35 cellular contexts compared by ENCODE assay signal in the genomic region with DNA sequence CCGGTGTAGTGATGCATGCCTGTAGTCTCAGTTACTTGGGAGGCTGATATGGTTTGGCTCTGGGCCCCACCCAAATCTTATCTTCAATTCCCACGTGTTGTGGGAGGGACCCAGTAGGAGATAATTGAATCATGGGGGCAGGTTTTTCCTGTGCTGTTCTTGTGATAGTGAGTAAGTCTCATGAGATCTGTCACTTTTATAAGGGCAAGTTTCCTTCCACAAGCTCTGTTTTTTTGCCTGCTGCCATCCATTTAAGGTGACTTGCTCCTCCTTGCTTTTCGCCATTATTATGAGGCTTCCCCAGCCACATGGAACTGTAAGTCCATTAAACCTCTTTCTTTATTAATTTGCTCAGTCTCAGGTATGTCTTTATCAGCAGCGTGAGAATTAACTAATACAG.
"Had no signal": no experiment of that assay in that cellular context is flagged by ENCODE, and none has a peak within 500 bp of the region (broad histone marks: within the 10 kb centered on the region; RNA-seq: fewer than 3 reads in every experiment).

No MANE protein-coding gene starts in this region.

- H3K4me1 Mint-ChIP-seq: activated B cell treated with CpG ODN at 0.5 μM for 24 hours; activated CD8-positive, alpha-beta memory T cell treated with anti-CD3 and anti-CD28 coated beads, Interleukin-2, amount 10 ng/mL, durations not matched to agents 7 days and 5 days; immature natural killer cell; mesothelial cell of epicardium; naive thymus-derived CD8-positive, alpha-beta T cell; neural crest cell; stimulated activated effector memory CD8-positive, alpha-beta T cell treated with anti-CD3 and anti-CD28 coated beads, Interleukin-12 subunit alpha, Interleukin-12 subunit beta, amount 100 ng/mL, for 72 hours had no signal

- H3K9me3 Mint-ChIP-seq: stimulated activated effector memory CD8-positive, alpha-beta T cell treated with anti-CD3 and anti-CD28 coated beads, Interleukin-12 subunit alpha, Interleukin-12 subunit beta, amount 100 ng/mL, for 72 hours; T-helper 1 cell treated with Interleukin-12 subunit alpha and Interleukin-12 subunit beta and Interleukin-4 antibody, amounts not matched to agents 30 μg/mL and 1 μg/mL, for 36 hours had no signal

- H3K27me3 Mint-ChIP-seq: activated B cell treated with CpG ODN at 0.5 μM for 24 hours; naive thymus-derived CD8-positive, alpha-beta T cell; stimulated activated naive CD8-positive, alpha-beta T cell treated with anti-CD3 and anti-CD28 coated beads, Interleukin-15, Interleukin-2, amounts not matched to agents 100 ng/mL and 50 ng/mL, for 24 hours; type B pancreatic cell had no signal

- H3K4me3 Mint-ChIP-seq: activated B cell treated with CpG ODN at 0.5 μM for 24 hours; activated CD8-positive, alpha-beta memory T cell treated with anti-CD3 and anti-CD28 coated beads, Interleukin-2, amount 10 ng/mL, durations not matched to agents 7 days and 5 days; activated CD8-positive, alpha-beta T cell treated with anti-CD3 and anti-CD28 coated beads, Interleukin-2, amount 10 ng/mL, durations not matched to agents 7 days and 5 days; immature natural killer cell; mesothelial cell of epicardium; naive thymus-derived CD8-positive, alpha-beta T cell; neural crest cell; stimulated activated effector memory CD8-positive, alpha-beta T cell treated with anti-CD3 and anti-CD28 coated beads, Interleukin-12 subunit alpha, Interleukin-12 subunit beta, amount 100 ng/mL, for 72 hours; stimulated activated naive CD8-positive, alpha-beta T cell treated with anti-CD3 and anti-CD28 coated beads, Interleukin-15, Interleukin-2, amounts not matched to agents 100 ng/mL and 50 ng/mL, for 24 hours; T-helper 1 cell treated with Interleukin-12 subunit alpha and Interleukin-12 subunit beta and Interleukin-4 antibody, amounts not matched to agents 30 μg/mL and 1 μg/mL, for 36 hours; type B pancreatic cell had no signal

- H3K4me3 ChIP-seq: body of pancreas, cardiac muscle cell, colonic mucosa, heart left ventricle, pancreas, prostate gland, skin epidermis, uterus had no signal

- H3K36me3 Mint-ChIP-seq: activated CD8-positive, alpha-beta memory T cell treated with anti-CD3 and anti-CD28 coated beads, Interleukin-2, amount 10 ng/mL, durations not matched to agents 7 days and 5 days; immature natural killer cell; naive thymus-derived CD8-positive, alpha-beta T cell; stimulated activated effector memory CD8-positive, alpha-beta T cell treated with anti-CD3 and anti-CD28 coated beads, Interleukin-12 subunit alpha, Interleukin-12 subunit beta, amount 100 ng/mL, for 72 hours; type B pancreatic cell had no signal

- ATAC-seq: activated CD8-positive, alpha-beta memory T cell treated with anti-CD3 and anti-CD28 coated beads, Interleukin-2, amount 10 ng/mL, durations not matched to agents 7 days and 5 days; activated CD8-positive, alpha-beta T cell treated with anti-CD3 and anti-CD28 coated beads, Interleukin-2, amount 10 ng/mL, durations not matched to agents 7 days and 5 days; activated naive CD4-positive, alpha-beta T cell treated with anti-CD3 and anti-CD28 coated beads, Interleukin-2, amount 50 U/mL, for 72 hours; body of pancreas; heart left ventricle; left colon; naive thymus-derived CD8-positive, alpha-beta T cell; pancreas; sciatic nerve; stimulated activated effector memory CD8-positive, alpha-beta T cell treated with anti-CD3 and anti-CD28 coated beads, Interleukin-12 subunit alpha, Interleukin-12 subunit beta, amount 100 ng/mL, for 72 hours had no signal

- H3K9me3 ChIP-seq: body of pancreas, colonic mucosa, pancreas, prostate gland, uterus had no signal

- H3K27ac Mint-ChIP-seq: activated B cell treated with CpG ODN at 0.5 μM for 24 hours; activated CD8-positive, alpha-beta memory T cell treated with anti-CD3 and anti-CD28 coated beads, Interleukin-2, amount 10 ng/mL, durations not matched to agents 7 days and 5 days; activated CD8-positive, alpha-beta T cell treated with anti-CD3 and anti-CD28 coated beads, Interleukin-2, amount 10 ng/mL, durations not matched to agents 7 days and 5 days; activated naive CD4-positive, alpha-beta T cell treated with anti-CD3 and anti-CD28 coated beads, Interleukin-2, amount 50 U/mL, for 72 hours; immature natural killer cell; mesothelial cell of epicardium; naive thymus-derived CD8-positive, alpha-beta T cell; stimulated activated effector memory CD8-positive, alpha-beta T cell treated with anti-CD3 and anti-CD28 coated beads, Interleukin-12 subunit alpha, Interleukin-12 subunit beta, amount 100 ng/mL, for 72 hours; stimulated activated naive CD8-positive, alpha-beta T cell treated with anti-CD3 and anti-CD28 coated beads, Interleukin-15, Interleukin-2, amounts not matched to agents 100 ng/mL and 50 ng/mL, for 24 hours; T-helper 1 cell treated with Interleukin-12 subunit alpha and Interleukin-12 subunit beta and Interleukin-4 antibody, amounts not matched to agents 30 μg/mL and 1 μg/mL, for 36 hours; type B pancreatic cell had no signal

- H3K36me3 ChIP-seq: cardiac muscle cell, colonic mucosa, heart left ventricle, pancreas, prostate gland, uterus had no signal

- H3K27ac ChIP-seq: body of pancreas, cardiac muscle cell, colonic mucosa, heart left ventricle, pancreas, prostate gland, skin epidermis, uterus had no signal

- H3K4me1 ChIP-seq: body of pancreas, colonic mucosa, heart left ventricle, pancreas, prostate gland, uterus had no signal

- H3K27me3 ChIP-seq: body of pancreas, cardiac muscle cell, colonic mucosa, heart left ventricle, pancreas, uterus had no signal

- FAIRE-seq: endometrium, kidney, pancreas had no signal

- DNase-seq: activated B cell treated with CpG ODN at 0.5 μM for 24 hours; activated CD8-positive, alpha-beta memory T cell treated with anti-CD3 and anti-CD28 coated beads, Interleukin-2, amount 10 ng/mL, durations not matched to agents 7 days and 5 days; activated CD8-positive, alpha-beta T cell treated with anti-CD3 and anti-CD28 coated beads, Interleukin-2, amount 10 ng/mL, durations not matched to agents 7 days and 5 days; activated naive CD4-positive, alpha-beta T cell; activated T-cell treated with anti-CD3 and anti-CD28 coated beads, Interleukin-2, amount 50 U/mL, for 48 hours; anterior cingulate cortex; body of pancreas; cerebellar nuclear complex; colonic mucosa; effector CD8-positive, alpha-beta T cell; heart left ventricle; hypothalamus; immature natural killer cell; kidney; left colon; mammary epithelial cell; naive thymus-derived CD8-positive, alpha-beta T cell; nucleus accumbens; pancreas; retina; stimulated activated CD4-positive, alpha-beta T cell treated with anti-CD3 and anti-CD28 coated beads, Interleukin-4, amount 100 ng/mL, for 24 hours; T-helper 9 cell; uterus had no signal
